1 cellular context compared by ENCODE assay signal in the genomic region with DNA sequence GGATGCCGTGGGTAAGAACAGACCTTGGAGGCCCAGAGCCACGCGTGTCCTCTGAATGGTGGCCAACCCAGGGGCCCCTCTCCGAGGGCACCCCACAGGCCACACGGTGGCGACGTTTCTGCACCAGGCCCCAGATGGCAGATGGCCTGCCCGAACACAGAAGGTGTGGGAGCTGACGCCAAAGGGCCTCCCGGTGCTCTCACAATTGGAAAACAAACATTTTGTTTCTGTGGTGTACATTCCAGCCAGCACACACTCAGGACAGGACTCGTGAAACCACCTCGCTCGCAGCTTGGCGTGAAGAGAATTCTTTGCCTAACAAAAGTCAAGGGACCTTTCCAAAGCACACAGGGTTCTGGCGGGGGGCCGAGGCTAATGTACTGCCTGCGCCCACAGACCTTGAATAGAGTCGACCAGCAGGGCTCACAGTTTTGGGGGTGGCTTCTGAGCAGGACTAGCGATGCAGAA.
A peak's percentile ranks its signal among the peaks of the same experiment; 100 is the strongest.
TF ChIP-seq lines count a peak whose summit lies in the region.

No MANE protein-coding gene starts in this region.

TF ChIP-seq in HepG2, 621 proteins besides CTCF, POLR2A, EP300 and RAD21 (continued from another document):
- TF ChIP-seq, protein P1, sequence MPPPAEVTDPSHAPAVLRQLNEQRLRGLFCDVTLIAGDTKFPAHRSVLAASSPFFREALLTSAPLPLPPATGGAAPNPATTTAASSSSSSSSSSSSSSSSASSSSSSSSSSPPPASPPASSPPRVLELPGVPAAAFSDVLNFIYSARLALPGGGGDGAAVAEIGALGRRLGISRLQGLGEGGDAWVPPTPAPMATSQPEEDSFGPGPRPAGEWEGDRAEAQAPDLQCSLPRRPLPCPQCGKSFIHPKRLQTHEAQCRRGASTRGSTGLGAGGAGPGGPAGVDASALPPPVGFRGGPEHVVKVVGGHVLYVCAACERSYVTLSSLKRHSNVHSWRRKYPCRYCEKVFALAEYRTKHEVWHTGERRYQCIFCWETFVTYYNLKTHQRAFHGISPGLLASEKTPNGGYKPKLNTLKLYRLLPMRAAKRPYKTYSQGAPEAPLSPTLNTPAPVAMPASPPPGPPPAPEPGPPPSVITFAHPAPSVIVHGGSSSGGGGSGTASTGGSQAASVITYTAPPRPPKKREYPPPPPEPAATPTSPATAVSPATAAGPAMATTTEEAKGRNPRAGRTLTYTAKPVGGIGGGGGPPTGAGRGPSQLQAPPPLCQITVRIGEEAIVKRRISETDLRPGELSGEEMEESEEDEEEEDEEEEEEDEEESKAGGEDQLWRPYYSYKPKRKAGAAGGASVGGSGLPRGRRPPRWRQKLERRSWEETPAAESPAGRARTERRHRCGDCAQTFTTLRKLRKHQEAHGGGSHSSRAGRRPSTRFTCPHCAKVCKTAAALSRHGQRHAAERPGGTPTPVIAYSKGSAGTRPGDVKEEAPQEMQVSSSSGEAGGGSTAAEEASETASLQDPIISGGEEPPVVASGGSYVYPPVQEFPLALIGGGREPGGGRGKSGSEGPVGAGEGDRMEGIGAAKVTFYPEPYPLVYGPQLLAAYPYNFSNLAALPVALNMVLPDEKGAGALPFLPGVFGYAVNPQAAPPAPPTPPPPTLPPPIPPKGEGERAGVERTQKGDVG (CRISPR knock-in tag; IDR thresholded peaks at IDR 0.05; ENCODE audit: borderline replicate concordance): 0 out of 2 replicates have a peak, but pooled peaks have one; percentile 21
- TF ChIP-seq HNRNPUL1 (IDR thresholded peaks at IDR 0.05; ENCODE audit: low read depth, low read length) (no peak), STAG1 (CRISPR knock-in tag; IDR thresholded peaks at IDR 0.05) (peak; percentile 69), ZSCAN29 (CRISPR knock-in tag; conservative IDR thresholded peaks at IDR 0.05) (no peak), PHF20 (CRISPR knock-in tag; IDR thresholded peaks at IDR 0.05) (no peak)
- TF ChIP-seq, protein P2, sequence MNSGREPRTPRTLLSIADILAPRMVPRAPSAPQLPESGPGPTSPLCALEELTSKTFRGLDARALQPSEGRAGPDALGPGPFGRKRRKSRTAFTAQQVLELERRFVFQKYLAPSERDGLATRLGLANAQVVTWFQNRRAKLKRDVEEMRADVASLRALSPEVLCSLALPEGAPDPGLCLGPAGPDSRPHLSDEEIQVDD (CRISPR knock-in tag; IDR thresholded peaks at IDR 0.05; ENCODE audit: borderline replicate concordance): no peak
- TF ChIP-seq, protein P3, sequence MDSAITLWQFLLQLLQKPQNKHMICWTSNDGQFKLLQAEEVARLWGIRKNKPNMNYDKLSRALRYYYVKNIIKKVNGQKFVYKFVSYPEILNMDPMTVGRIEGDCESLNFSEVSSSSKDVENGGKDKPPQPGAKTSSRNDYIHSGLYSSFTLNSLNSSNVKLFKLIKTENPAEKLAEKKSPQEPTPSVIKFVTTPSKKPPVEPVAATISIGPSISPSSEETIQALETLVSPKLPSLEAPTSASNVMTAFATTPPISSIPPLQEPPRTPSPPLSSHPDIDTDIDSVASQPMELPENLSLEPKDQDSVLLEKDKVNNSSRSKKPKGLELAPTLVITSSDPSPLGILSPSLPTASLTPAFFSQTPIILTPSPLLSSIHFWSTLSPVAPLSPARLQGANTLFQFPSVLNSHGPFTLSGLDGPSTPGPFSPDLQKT (CRISPR knock-in tag; IDR thresholded peaks at IDR 0.05; ENCODE audit: borderline replicate concordance): no peak
- TF ChIP-seq, protein P4, sequence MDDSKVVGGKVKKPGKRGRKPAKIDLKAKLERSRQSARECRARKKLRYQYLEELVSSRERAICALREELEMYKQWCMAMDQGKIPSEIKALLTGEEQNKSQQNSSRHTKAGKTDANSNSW (CRISPR knock-in tag; IDR thresholded peaks at IDR 0.05; ENCODE audit: borderline replicate concordance): no peak
- TF ChIP-seq, protein P5, sequence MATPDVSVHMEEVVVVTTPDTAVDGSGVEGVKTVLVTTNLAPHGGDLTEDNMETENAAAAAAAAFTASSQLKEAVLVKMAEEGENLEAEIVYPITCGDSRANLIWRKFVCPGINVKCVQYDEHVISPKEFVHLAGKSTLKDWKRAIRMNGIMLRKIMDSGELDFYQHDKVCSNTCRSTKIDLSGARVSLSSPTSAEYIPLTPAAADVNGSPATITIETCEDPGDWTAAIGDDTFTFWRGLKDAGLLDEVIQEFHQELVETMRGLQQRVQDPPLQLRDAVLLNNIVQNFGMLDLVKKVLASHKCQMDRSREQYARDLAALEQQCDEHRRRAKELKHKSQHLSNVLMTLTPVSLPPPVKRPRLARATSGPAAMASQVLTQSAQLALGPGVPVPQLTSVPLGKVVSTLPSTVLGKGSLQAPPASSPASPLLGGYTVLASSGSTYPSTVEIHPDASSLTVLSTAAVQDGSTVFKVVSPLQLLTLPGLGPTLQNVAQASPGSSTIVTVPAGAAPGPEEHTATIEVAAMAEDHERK (CRISPR knock-in tag; IDR thresholded peaks at IDR 0.05; ENCODE audit: low read depth): no peak
TF ChIP-seq in HepG2: peak in this region for 2.
